ENCODE assay signal across 16 cellular contexts in genomic region chr4:94870151-94870550, GRCh38.
"Had no signal": no experiment of that assay in that cellular context is flagged by ENCODE, and none has a peak within 500 bp of the region (broad histone marks: within the 10 kb centered on the region; RNA-seq: fewer than 3 reads in every experiment).

No MANE protein-coding gene starts in this region.

- H3K4me1 Mint-ChIP-seq: activated CD4-positive, alpha-beta T cell treated with anti-CD3 and anti-CD28 coated beads for 36 hours; natural killer cell had no signal

- H3K27me3 Mint-ChIP-seq: activated CD4-positive, alpha-beta memory T cell treated with anti-CD3 and anti-CD28 coated beads for 36 hours; activated CD4-positive, alpha-beta T cell treated with anti-CD3 and anti-CD28 coated beads for 36 hours; activated T-cell treated with anti-CD3 and anti-CD28 coated beads, Interleukin-2, amount 50 U/mL, for 24 hours; memory B cell had no signal

- H3K4me3 Mint-ChIP-seq: activated CD4-positive, alpha-beta memory T cell treated with anti-CD3 and anti-CD28 coated beads for 36 hours; activated CD4-positive, alpha-beta T cell treated with anti-CD3 and anti-CD28 coated beads for 36 hours; activated T-cell treated with anti-CD3 and anti-CD28 coated beads, Interleukin-2, amount 50 U/mL, for 24 hours; memory B cell; natural killer cell had no signal

- H3K9me3 Mint-ChIP-seq: activated CD4-positive, alpha-beta memory T cell treated with anti-CD3 and anti-CD28 coated beads for 36 hours; activated T-cell treated with anti-CD3 and anti-CD28 coated beads, Interleukin-2, amount 50 U/mL, for 24 hours had no signal

- H3K27ac Mint-ChIP-seq: activated CD4-positive, alpha-beta memory T cell treated with anti-CD3 and anti-CD28 coated beads for 36 hours; activated CD4-positive, alpha-beta T cell treated with anti-CD3 and anti-CD28 coated beads for 36 hours; activated T-cell treated with anti-CD3 and anti-CD28 coated beads, Interleukin-2, amount 50 U/mL, for 24 hours; memory B cell; natural killer cell had no signal

- ATAC-seq: activated CD4-positive, alpha-beta T cell treated with anti-CD3 and anti-CD28 coated beads for 36 hours; foreskin keratinocyte; left ventricle myocardium superior; natural killer cell had no signal

- H3K36me3 Mint-ChIP-seq: activated CD4-positive, alpha-beta memory T cell treated with anti-CD3 and anti-CD28 coated beads for 36 hours; memory B cell; natural killer cell had no signal

- DNase-seq: activated CD4-positive, alpha-beta memory T cell treated with anti-CD3 and anti-CD28 coated beads for 36 hours; activated CD4-positive, alpha-beta T cell treated with anti-CD3 and anti-CD28 coated beads for 36 hours; activated naive CD4-positive, alpha-beta T cell treated with anti-CD3 and anti-CD28 coated beads, Interleukin-2, amount 50 U/mL, for 16 hours; activated T-cell treated with anti-CD3 and anti-CD28 coated beads, Interleukin-2, amount 50 U/mL, for 24 hours; adrenal gland; foreskin keratinocyte; glutamatergic neuron; left ventricle myocardium superior; natural killer cell; posterior cingulate gyrus; stimulated activated CD4-positive, alpha-beta T cell treated with anti-CD3 and anti-CD28 coated beads, Interleukin-4, amount 100 ng/mL, for 1 hour; stimulated activated naive CD4-positive, alpha-beta T cell; substantia nigra; T-helper 2 cell; trophoblast cell had no signal
